In genomic region chr2:25372405-25373268, GRCh38 we compare ENCODE assay signal across 13 cellular contexts. TPM values are rescaled to one million over a fixed set of nuclear protein-coding genes. Genes with fewer than 3 reads are reported as not detected.
DNase-seq lines count a peak whose midpoint lies in the region; ATAC-seq, FAIRE-seq and TF ChIP-seq lines count a peak whose summit lies in the region.
"Had no signal": no experiment of that assay in that cellular context is flagged by ENCODE, and none has a peak within 500 bp of the region (broad histone marks: within the 10 kb centered on the region; RNA-seq: fewer than 3 reads in every experiment).

No MANE protein-coding gene starts in this region.

- H3K18ac ChIP-seq in H9 (ENCODE audit: insufficient read length, low read depth, low read length) = no peak overlapping the region

- H2BK12ac ChIP-seq in H9 (ENCODE audit: insufficient read length, low read depth, low read length) = no peak overlapping the region

- H3K27me3 ChIP-seq in H9 (ENCODE audit: insufficient read depth, low read length) = no peaks in the 10 kb centered on the region; the same call in 1 of the 2 replicates
- no peaks in the 10 kb centered on the region for H3K27me3 ChIP-seq in pancreas
- H3K27me3 ChIP-seq: cardiac muscle cell had no signal

- no peak overlapping the region for H2BK5ac ChIP-seq in H9 (ENCODE audit: insufficient read length, low read length)

- H3K9ac ChIP-seq in H9 (ENCODE audit: extremely low read depth, insufficient read length, low read length) = no peak overlapping the region

- H3K23ac ChIP-seq in H9 (ENCODE audit: insufficient read length, low read depth, low read length) = no peak overlapping the region

- H2AK5ac ChIP-seq in H9 (ENCODE audit: insufficient read length, low read length) = no peak overlapping the region

- H3K14ac ChIP-seq in H9 (ENCODE audit: insufficient read depth, low read length) = no peak overlapping the region; the same call in 1 of the 2 replicates

- no peaks in the 10 kb centered on the region for H3K79me2 ChIP-seq in H9 (ENCODE audit: insufficient read depth, low read length)

- H4K5ac ChIP-seq in H9 (ENCODE audit: insufficient read length, low read depth, low read length) = no peak overlapping the region

- H4K91ac ChIP-seq in H9 (ENCODE audit: insufficient read length, low read depth, low read length) = no peak overlapping the region

- H3K9me3 ChIP-seq in H9 (ENCODE audit: control insufficient read depth, low read depth, low read length) = no peaks in the 10 kb centered on the region
- H3K9me3 ChIP-seq in pancreas = no peaks in the 10 kb centered on the region

- H3K4me3 Mint-ChIP-seq in H9 = no peak overlapping the region
- no peak overlapping the region for H3K4me3 Mint-ChIP-seq in endothelial cell (ENCODE audit: unreplicated experiment)

- no peaks in the 10 kb centered on the region for H3K23me2 ChIP-seq in H9 (ENCODE audit: insufficient read length, low read depth, low read length, poor library complexity, severe bottlenecking)

- H3K27ac ChIP-seq in H9 (ENCODE audit: insufficient read length, low read depth, low read length) (no peak overlapping the region), pancreas (peak overlapping the region; percentile 28 to 76 (median 72))
- H3K27ac ChIP-seq: 22Rv1, cardiac muscle cell had no signal

- no peak for FAIRE-seq in pancreas (lab: Jason Lieb, UNC)
- FAIRE-seq: small intestine, TTC549 had no signal

- no peaks in the 10 kb centered on the region for H3K79me1 ChIP-seq in H9 (ENCODE audit: insufficient read depth, low read depth, low read length, poor library complexity, severe bottlenecking)

- WGBS in H9 (ENCODE audit: extremely low coverage, insufficient read length, low lambda C conversion rate) = no CpG with 5 or more reads among the region's 25 CpGs
- WGBS in pancreas, 2 donors = 80 to 82% methylated on average over 25 of the region's 25 CpGs

- TF ChIP-seq CTCF in H9 (conservative IDR thresholded peaks at IDR 0.05) (no peak), epithelial cell of esophagus (IDR thresholded peaks at IDR 0.05; ENCODE audit: insufficient read depth, low read depth, low read length, missing control alignments) (no peak), pancreas (IDR thresholded peaks at IDR 0.05) (no peak), endothelial cell (IDR thresholded peaks at IDR 0.05; ENCODE audit: unreplicated experiment) (no peak)

- ATAC-seq in pancreas (no peak), HG02610 (IDR thresholded peaks at IDR 0.05; ENCODE audit: unreplicated experiment) (no peak), HG02588 (IDR thresholded peaks at IDR 0.05; ENCODE audit: unreplicated experiment) (no peak)

- H3K9me3 Mint-ChIP-seq in H9 (no peaks in the 10 kb centered on the region; a peak in 1 of 5 replicates), endothelial cell (ENCODE audit: unreplicated experiment) (no peaks in the 10 kb centered on the region)

- H2BK20ac ChIP-seq in H9 (ENCODE audit: low read depth, low read length, poor library complexity, severe bottlenecking) = no peak overlapping the region

- DNase-seq in DMS79 treated with DMSO at 0.1 percent for 48 hours (lab: John Stamatoyannopoulos, UW) = peak; percentile 88
- no peak for DNase-seq in DMS79 (lab: John Stamatoyannopoulos, UW)
- DNase-seq in H9 = peak; percentile 28
- DNase-seq in epithelial cell of esophagus (ENCODE audit: low read depth) = peak; percentile 29
- DNase-seq in pancreas = peak in 1 of 6 donors; percentile 63
- no peak for DNase-seq in endothelial cell (ENCODE audit: low spot score)
- DNase-seq: trophoblast cell had no signal

- H3T11ph ChIP-seq in H9 (ENCODE audit: low read length) = no peak overlapping the region

- H3K4me2 ChIP-seq in H9 (ENCODE audit: insufficient read depth, insufficient read length, low read length) = no peak overlapping the region

- H3K4me1 ChIP-seq in H9 (ENCODE audit: insufficient read depth, low read length) (no peaks in the 10 kb centered on the region), pancreas (peaks cover 5 to 11% (median 5%) of the 10 kb centered on the region in 3 donors)

- H4K8ac ChIP-seq in H9 (replicated peaks; ENCODE audit: insufficient read length, low read depth, low read length) = no peak overlapping the region

- H2AFZ ChIP-seq in H9 (ENCODE audit: low read length) = no peak overlapping the region

- H3K27ac Mint-ChIP-seq in H9 = peak overlapping the region in 1 of 3 experiments; percentile 38; a peak in 2 of 7 replicates
- H3K27ac Mint-ChIP-seq in endothelial cell (ENCODE audit: unreplicated experiment) = no peak overlapping the region

- H3K56ac ChIP-seq in H9 (ENCODE audit: insufficient read length, low read depth, low read length) = no peak overlapping the region

- no peaks in the 10 kb centered on the region for H3K36me3 ChIP-seq in pancreas
- H3K36me3 ChIP-seq: cardiac muscle cell had no signal

- H3K4me1 Mint-ChIP-seq in H9 (peaks cover 27 to 43% of the 10 kb centered on the region in 2 experiments), endothelial cell (ENCODE audit: unreplicated experiment) (peaks cover 4% of the 10 kb centered on the region)

- H4K20me1 ChIP-seq in H9 (ENCODE audit: control insufficient read depth, insufficient read depth, insufficient read length) = no peaks in the 10 kb centered on the region

- no peak overlapping the region for H2BK120ac ChIP-seq in H9 (ENCODE audit: low read depth, low read length, poor library complexity, severe bottlenecking)

- H3K27me3 Mint-ChIP-seq in H9 (ENCODE audit: low read depth) (peaks cover 45% of the 10 kb centered on the region), endothelial cell (ENCODE audit: unreplicated experiment) (peaks cover 11% of the 10 kb centered on the region)

- intact Hi-C loops in pancreas (cut with DNase I) = loop anchor here in 1 of 3 donors (10.0 kb wide), 1 partner anchor 152 kb away; no protein-coding TSS in a partner anchor

- no peak overlapping the region for H3K4ac ChIP-seq in H9 (ENCODE audit: low read depth, low read length)

- H3K4me3 ChIP-seq in epithelial cell of esophagus (ENCODE audit: low read length) (no peak overlapping the region), pancreas (no peak overlapping the region)
- H3K4me3 ChIP-seq: cardiac muscle cell had no signal

- H3K36me3 Mint-ChIP-seq in H9 (ENCODE audit: insufficient read depth in 1 of 3, low read depth in 3 of 3) (peaks cover 0 to 3% (median 0%) of the 10 kb centered on the region in 3 experiments; a peak in 2 of 7 replicates), endothelial cell (ENCODE audit: low read depth, unreplicated experiment) (no peaks in the 10 kb centered on the region)

- H2BK15ac ChIP-seq in H9 (ENCODE audit: low read depth, low read length) = no peak overlapping the region

RNA-seq across cellular contexts. Expression of gene DNMT3A, which starts 30.9 kb away (rescaled TPM):
- total RNA-seq in H9 (2021) = 207 and 215 TPM in 2 replicates
- total RNA-seq in pancreas = 10 to 100 TPM; 13.7 to 30.9 (median 17.5) TPM
- polyA plus RNA-seq in pancreas = 10 to 100 TPM; 10.3 to 19.1 TPM
- total RNA-seq in endothelial cell (ENCODE audit: unreplicated experiment) = 177 TPM

Comparison
In these comparisons a context has a peak if more than half of its experiments do, and no peak if none do; other contexts are left out.
1. DNase-seq: peak in DMS79 treated with DMSO at 0.1 percent for 48 hours (single experiment), H9 (single experiment) and epithelial cell of esophagus (single experiment); none in DMS79 (single experiment) and endothelial cell (single experiment).